In genomic region chr7:125645770-125646169, GRCh38 we compare ENCODE assay signal across 24 cellular contexts.
"Had no signal": no experiment of that assay in that cellular context is flagged by ENCODE, and none has a peak within 500 bp of the region (broad histone marks: within the 10 kb centered on the region; RNA-seq: fewer than 3 reads in every experiment).

No MANE protein-coding gene starts in this region.

- H3K4me3 ChIP-seq: colonic mucosa, coronary artery, dorsolateral prefrontal cortex, esophagus muscularis mucosa, esophagus squamous epithelium, gastrocnemius medialis, gastroesophageal sphincter, heart left ventricle, heart right ventricle had no signal

- H3K9me3 ChIP-seq: colonic mucosa, esophagus muscularis mucosa, esophagus squamous epithelium, gastrocnemius medialis, gastroesophageal sphincter, heart left ventricle had no signal

- H3K27ac ChIP-seq: colonic mucosa, coronary artery, dorsolateral prefrontal cortex, epithelial cell of prostate, esophagus muscularis mucosa, esophagus squamous epithelium, foreskin keratinocyte, gastrocnemius medialis, gastroesophageal sphincter, heart left ventricle, heart right ventricle had no signal

- H3K27me3 ChIP-seq: colonic mucosa, dorsolateral prefrontal cortex, esophagus muscularis mucosa, esophagus squamous epithelium, foreskin keratinocyte, gastrocnemius medialis, gastroesophageal sphincter, heart left ventricle, heart right ventricle had no signal

- H3K36me3 ChIP-seq: colonic mucosa, esophagus muscularis mucosa, esophagus squamous epithelium, gastrocnemius medialis, gastroesophageal sphincter, heart left ventricle, heart right ventricle had no signal

- ATAC-seq: effector memory CD8-positive, alpha-beta T cell; esophagus mucosa; foreskin keratinocyte; gastrocnemius medialis; gastroesophageal sphincter; heart left ventricle; heart right ventricle had no signal

- DNase-seq: colonic mucosa; cortex of kidney; dermis blood vessel endothelial cell; dorsolateral prefrontal cortex; effector CD4-positive, alpha-beta T cell; effector CD8-positive, alpha-beta T cell; effector memory CD4-positive, alpha-beta T cell; effector memory CD8-positive, alpha-beta T cell; endodermal cell; erythroblast; esophagus squamous epithelium; foreskin fibroblast; foreskin keratinocyte; foreskin melanocyte; gastrocnemius medialis; glutamatergic neuron; head of caudate nucleus; heart left ventricle; heart right ventricle had no signal

- H3K4me1 ChIP-seq: colonic mucosa, esophagus muscularis mucosa, esophagus squamous epithelium, foreskin keratinocyte, gastrocnemius medialis, gastroesophageal sphincter, heart left ventricle, heart right ventricle had no signal
